In genomic region chr2:240733803-240734495, GRCh38 we compare ENCODE assay signal across 11 cellular contexts. TPM values are rescaled to one million over a fixed set of nuclear protein-coding genes. Genes with fewer than 3 reads are reported as not detected.
A peak's percentile ranks its signal among the peaks of the same experiment; 100 is the strongest.
DNase-seq lines count a peak whose midpoint lies in the region; ATAC-seq and TF ChIP-seq lines count a peak whose summit lies in the region.
"Had no signal": no experiment of that assay in that cellular context is flagged by ENCODE, and none has a peak within 500 bp of the region (broad histone marks: within the 10 kb centered on the region; RNA-seq: fewer than 3 reads in every experiment).

No MANE protein-coding gene starts in this region.

- H3K4me3 ChIP-seq in DOHH2 (ENCODE audit: low read length) (no peak overlapping the region), WERI-Rb-1 (ENCODE audit: low read depth, low read length) (no peak overlapping the region), mesenchymal stem cell (ENCODE audit: insufficient read depth in 1 of 2, low read depth in 1 of 2, low read length in 2 of 2) (no peak overlapping the region)

- H3K36me3 ChIP-seq in DOHH2 (ENCODE audit: control insufficient read depth, low read length) (no peaks in the 10 kb centered on the region), WERI-Rb-1 (peaks cover 62% of the 10 kb centered on the region), mesenchymal stem cell (ENCODE audit: control insufficient read depth in 1 of 2, insufficient read depth in 2 of 2, low read depth in 1 of 2, low read length in 2 of 2) (no peaks in the 10 kb centered on the region)

- no peak overlapping the region for H4K91ac ChIP-seq in mesenchymal stem cell (ENCODE audit: low read length)

- no peaks in the 10 kb centered on the region for H3K79me1 ChIP-seq in mesenchymal stem cell (replicated peaks; ENCODE audit: low read length, poor library complexity, severe bottlenecking)

- DNase-seq in HEK293T (ENCODE audit: extremely low spot score) = peak; percentile 34
- DNase-seq in WERI-Rb-1 = no peak
- DNase-seq in memory B cell (ENCODE audit: low spot score in 2 of 2) = peak in 1 of 2 donors; percentile 28
- DNase-seq in mesenchymal stem cell = no peak
- DNase-seq in OCI-M2 (lab: John Stamatoyannopoulos, UW; ENCODE audit: unreplicated experiment) = no peak
- DNase-seq: activated CD4-positive, CD25-positive, alpha-beta regulatory T cell; GDM1; NCI-H524 treated with DMSO at 0.1 percent for 48 hours had no signal

- H3K4me2 ChIP-seq in DOHH2 (ENCODE audit: low read length) = no peak overlapping the region
- no peak overlapping the region for H3K4me2 ChIP-seq in mesenchymal stem cell (ENCODE audit: low read length, poor library complexity, severe bottlenecking)

- no peaks in the 10 kb centered on the region for H3F3A ChIP-seq in DOHH2 (ENCODE audit: control insufficient read depth, insufficient read depth)

- TF ChIP-seq CTCF in DOHH2 (IDR thresholded peaks at IDR 0.05; ENCODE audit: low read depth, low read length, poor library complexity, severe bottlenecking) (peak; percentile 40), WERI-Rb-1 (IDR thresholded peaks at IDR 0.05; ENCODE audit: low read depth, low read length) (0 out of 2 replicates have a peak, but pooled peaks have one; percentile 5)

- H3K27me3 ChIP-seq in DOHH2 (ENCODE audit: control insufficient read depth, low read length) (no peaks in the 10 kb centered on the region), WERI-Rb-1 (ENCODE audit: insufficient read depth, low read depth, severe bottlenecking) (no peaks in the 10 kb centered on the region), mesenchymal stem cell (ENCODE audit: control insufficient read depth in 1 of 2, insufficient read depth in 1 of 2, low read length in 2 of 2) (peaks cover 32 to 79% of the 10 kb centered on the region in 2 experiments)

- H4K20me1 ChIP-seq in DOHH2 (ENCODE audit: control insufficient read depth, insufficient read depth, low read depth, low read length) = no peaks in the 10 kb centered on the region

- CTCF ChIA-PET in HEK293T (lab: Yijun Ruan, JAX) = no interaction called here

- peaks cover 17% of the 10 kb centered on the region for H3K27me3 Mint-ChIP-seq in memory B cell

- no peak overlapping the region for H3K27ac Mint-ChIP-seq in memory B cell
- H3K27ac Mint-ChIP-seq: IgD-negative memory B cell had no signal

- no peak overlapping the region for H3K23ac ChIP-seq in mesenchymal stem cell (ENCODE audit: low read length in 2 of 2)

- POLR2A ChIA-PET in HEK293T (lab: Yijun Ruan, JAX) = no interaction called here

- H2BK5ac ChIP-seq in mesenchymal stem cell (ENCODE audit: low read depth, low read length, poor library complexity, severe bottlenecking) = no peak overlapping the region

- no peak overlapping the region for H2BK12ac ChIP-seq in mesenchymal stem cell (ENCODE audit: low read length in 2 of 2)

- H3K9me3 Mint-ChIP-seq in memory B cell = no peaks in the 10 kb centered on the region
- H3K9me3 Mint-ChIP-seq: IgD-negative memory B cell had no signal

- H2AFZ ChIP-seq in mesenchymal stem cell (ENCODE audit: low read depth, low read length) = no peak overlapping the region

- H3K9me3 ChIP-seq in DOHH2 (ENCODE audit: control insufficient read depth, insufficient read depth, low read length) = no peaks in the 10 kb centered on the region
- no peaks in the 10 kb centered on the region for H3K9me3 ChIP-seq in WERI-Rb-1 (ENCODE audit: severe bottlenecking)
- H3K9me3 ChIP-seq in mesenchymal stem cell (ENCODE audit: control insufficient read depth, low read length) = no peaks in the 10 kb centered on the region

- ATAC-seq in memory B cell (ENCODE audit: low read depth) = peak; percentile 44
- no peak for ATAC-seq in GM21723 (IDR thresholded peaks at IDR 0.05; ENCODE audit: unreplicated experiment)

- H3K4me1 ChIP-seq in DOHH2 (ENCODE audit: control insufficient read depth, low read length) = no peaks in the 10 kb centered on the region
- H3K4me1 ChIP-seq in mesenchymal stem cell (ENCODE audit: control insufficient read depth, insufficient read depth, low read depth, low read length) = peaks cover 7% of the 10 kb centered on the region

- H3K36me3 Mint-ChIP-seq in memory B cell = no peaks in the 10 kb centered on the region
- H3K36me3 Mint-ChIP-seq: IgD-negative memory B cell had no signal

- H3K14ac ChIP-seq in mesenchymal stem cell (ENCODE audit: low read length in 2 of 2) = no peak overlapping the region

- H3K18ac ChIP-seq in mesenchymal stem cell (ENCODE audit: low read depth in 1 of 2, low read length in 2 of 2) = no peak overlapping the region

- no peak overlapping the region for H2AK5ac ChIP-seq in mesenchymal stem cell (ENCODE audit: low read length, severe bottlenecking)

- H3K9ac ChIP-seq in mesenchymal stem cell (ENCODE audit: low read length) = no peak overlapping the region

- H3K4me1 Mint-ChIP-seq in memory B cell = no peaks in the 10 kb centered on the region

- 92% methylated on average over 24 of the region's 24 CpGs for WGBS in mesenchymal stem cell

- H4K8ac ChIP-seq in mesenchymal stem cell (ENCODE audit: low read length) = no peak overlapping the region

- no peak overlapping the region for H3K27ac ChIP-seq in DOHH2 (ENCODE audit: low read depth, low read length)
- no peak overlapping the region for H3K27ac ChIP-seq in WERI-Rb-1
- H3K27ac ChIP-seq in mesenchymal stem cell (ENCODE audit: low read length, poor library complexity, severe bottlenecking) = no peak overlapping the region

- no peak overlapping the region for H2BK120ac ChIP-seq in mesenchymal stem cell (ENCODE audit: low read depth, low read length)

- no peaks in the 10 kb centered on the region for H3K79me2 ChIP-seq in DOHH2 (ENCODE audit: control insufficient read depth, low read length)

- H2BK15ac ChIP-seq in mesenchymal stem cell (ENCODE audit: low read depth, poor library complexity, severe bottlenecking) = no peak overlapping the region

- H3K4ac ChIP-seq in mesenchymal stem cell (ENCODE audit: low read depth in 1 of 2, low read length in 2 of 2) = no peak overlapping the region

- H3K9me2 ChIP-seq in DOHH2 (replicated peaks; ENCODE audit: control insufficient read depth, low read length) = no peaks in the 10 kb centered on the region

- no peak overlapping the region for H3K4me3 Mint-ChIP-seq in memory B cell
- H3K4me3 Mint-ChIP-seq: IgD-negative memory B cell had no signal

TF ChIP-seq in HEK293T, 16 proteins besides CTCF, POLR2A, EP300 and RAD21:
- TF ChIP-seq ZNF384 (IDR thresholded peaks at IDR 0.05) (no peak), ARNT (IDR thresholded peaks at IDR 0.05) (no peak), PKNOX1 (IDR thresholded peaks at IDR 0.05) (no peak), NFRKB (IDR thresholded peaks at IDR 0.05) (no peak), ELF4 (IDR thresholded peaks at IDR 0.05) (no peak)

RNA-seq across cellular contexts. Expression of gene AQP12A, which starts 42.3 kb away (rescaled TPM):
- polyA plus RNA-seq in mesenchymal stem cell (2013, experiment 1 of 2) = not detected
- polyA plus RNA-seq in mesenchymal stem cell (2013, experiment 2 of 2) = not detected
- polyA plus RNA-seq: IgD-negative memory B cell had no signal

RNA-seq across cellular contexts. Expression of gene AQP12B, which starts 51.3 kb away (rescaled TPM):
- polyA plus RNA-seq in mesenchymal stem cell (2013, experiment 1 of 2) = not detected
- not detected for polyA plus RNA-seq in mesenchymal stem cell (2013, experiment 2 of 2)
- polyA plus RNA-seq: IgD-negative memory B cell had no signal
